ENCODE assay signal across 8 cellular contexts in the genomic region with DNA sequence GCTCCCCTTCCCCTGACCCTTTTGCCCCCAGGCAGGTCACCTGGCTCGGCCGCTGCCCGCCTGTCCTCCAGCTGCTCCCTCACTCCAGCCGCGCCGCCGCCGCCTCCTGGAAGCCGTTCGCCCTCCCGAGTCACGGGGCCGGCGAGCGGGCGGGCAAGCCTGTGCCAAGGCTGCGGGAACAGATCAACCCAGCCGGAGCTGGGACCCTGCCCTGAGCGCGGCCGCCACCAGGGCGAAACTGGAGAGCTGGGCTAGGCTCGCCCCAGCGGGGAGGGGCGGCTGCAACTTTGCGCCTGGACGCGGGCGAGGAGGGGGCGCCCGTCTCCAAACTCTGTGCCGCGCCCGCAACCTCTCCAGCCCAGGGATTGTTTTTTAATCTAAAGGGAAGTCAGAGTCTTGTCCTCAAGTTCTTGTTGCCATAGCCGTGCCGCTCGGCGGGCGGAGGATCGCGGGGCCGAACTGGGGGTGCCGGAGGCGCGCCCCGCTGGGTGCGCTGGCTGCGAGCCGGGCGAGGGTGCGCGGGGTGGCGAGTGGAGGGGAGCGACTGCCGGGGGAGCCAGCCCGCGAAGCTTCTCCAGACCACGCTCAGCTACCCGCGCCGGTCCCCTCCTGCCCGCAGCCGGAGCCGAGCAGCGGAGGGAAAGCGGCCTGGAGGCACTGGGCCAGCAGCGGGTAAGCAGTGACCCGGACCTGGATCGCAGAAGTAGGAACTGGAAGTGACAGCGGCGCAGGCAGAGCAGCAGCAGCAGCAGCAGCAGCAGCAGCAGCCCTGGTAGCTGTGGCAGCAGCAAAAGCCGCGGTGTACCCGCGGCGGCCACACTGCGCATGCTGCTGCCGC. TPM values are rescaled to one million over a fixed set of nuclear protein-coding genes. Genes with fewer than 3 reads are reported as not detected.
DNase-seq lines count a peak whose midpoint lies in the region; ATAC-seq, FAIRE-seq and TF ChIP-seq lines count a peak whose summit lies in the region.

No MANE protein-coding gene starts in this region.

- H2BK20ac ChIP-seq in H1 (ENCODE audit: low read length) = no peak overlapping the region

- no peaks in the 10 kb centered on the region for H3K79me1 ChIP-seq in H1 (ENCODE audit: low read depth, low read length)

- H3K23me2 ChIP-seq in H1 (ENCODE audit: low read depth, low read length) = peaks cover 3% of the 10 kb centered on the region; the same call in 1 of the 2 replicates

- no peak overlapping the region for H4K91ac ChIP-seq in H1 (replicated peaks; ENCODE audit: insufficient read length, low read length)

- no peak overlapping the region for H2AK5ac ChIP-seq in H1 (ENCODE audit: low read depth, low read length)

- peak overlapping the region; percentile 72 to 86 for H3K4me2 ChIP-seq in H1 (ENCODE audit: insufficient read depth in 1 of 2, low read depth in 2 of 2, low read length in 2 of 2)

- no peak overlapping the region for H2BK120ac ChIP-seq in H1 (replicated peaks; ENCODE audit: low read depth, low read length)

- peak overlapping the region; percentile 51 for H4K8ac ChIP-seq in H1 (ENCODE audit: extremely low read depth, insufficient read depth, low read length)

- ATAC-seq in GM18858 (IDR thresholded peaks at IDR 0.05; ENCODE audit: unreplicated experiment) = peak; percentile 49
- ATAC-seq in HG02973 (IDR thresholded peaks at IDR 0.05; ENCODE audit: unreplicated experiment) = peak; percentile 77
- peak; percentile 47 for ATAC-seq in stimulated activated naive CD8-positive, alpha-beta T cell treated with anti-CD3 and anti-CD28 coated beads, Interleukin-15, Interleukin-2, amounts not matched to agents 100 U/mL and 50 U/mL, for 24 hours

- POLR2A ChIA-PET in activated CD4-positive, alpha-beta memory T cell treated with anti-CD3 and anti-CD28 coated beads for 36 hours (lab: Charles Lee) = interaction anchor here (1.2 to 3.6 kb wide), 5 partner anchors 12 to 113 kb away, joined by 3 to 22 read pairs (median 6); a partner anchor contains a TSS
- POLR2A ChIA-PET in H1 (lab: Charles Lee; ENCODE audit: partially characterized antibody) = interaction anchor here (0.8 to 2.6 kb wide), 10 partner anchors 11 to 114 kb away, joined by 3 to 7 read pairs (median 4); a partner anchor contains a TSS

- H3K4me1 ChIP-seq in H1 (replicated peaks in 1 of 4; ENCODE audit: control insufficient read depth in 3 of 4, insufficient read depth in 4 of 4, low read length in 3 of 4) = peaks cover 0 to 6% (median under 1%) of the 10 kb centered on the region in 4 experiments; a peak in 3 of 7 replicates

- peak overlapping the region; percentile 78 for H3K18ac ChIP-seq in H1 (ENCODE audit: extremely low read depth, low read length)

- peak overlapping the region; percentile 87 for H3K27ac Mint-ChIP-seq in activated CD4-positive, alpha-beta memory T cell treated with anti-CD3 and anti-CD28 coated beads for 36 hours

- H2BK5ac ChIP-seq in H1 (ENCODE audit: low read depth, low read length) = no peak overlapping the region; the same call in 1 of the 2 replicates

- H3K27me3 Mint-ChIP-seq in activated CD4-positive, alpha-beta memory T cell treated with anti-CD3 and anti-CD28 coated beads for 36 hours = no peaks in the 10 kb centered on the region

- H2BK15ac ChIP-seq in H1 (ENCODE audit: low read length) = no peak overlapping the region

- H3K4ac ChIP-seq in H1 (replicated peaks; ENCODE audit: insufficient read length, low read depth, low read length) = no peak overlapping the region

- no peak for TF ChIP-seq POLR2A in H1 (IDR thresholded peaks at IDR 0.05; ENCODE audit: control extremely low read depth in 1 of 2, low read depth in 2 of 2, low read length in 2 of 2)

- H2AFZ ChIP-seq in H1 (ENCODE audit: low read length) = peak overlapping the region; percentile 70; the same call in 1 of the 2 replicates

- no peak overlapping the region for H3K56ac ChIP-seq in H1 (replicated peaks; ENCODE audit: insufficient read length, low read depth, low read length)

- no peak overlapping the region for H3K14ac ChIP-seq in H1 (ENCODE audit: insufficient read length)

- H3K4me3 Mint-ChIP-seq in activated CD4-positive, alpha-beta memory T cell treated with anti-CD3 and anti-CD28 coated beads for 36 hours = peak overlapping the region; percentile 76

- H3K36me3 Mint-ChIP-seq in activated CD4-positive, alpha-beta memory T cell treated with anti-CD3 and anti-CD28 coated beads for 36 hours = peaks cover 6% of the 10 kb centered on the region

- TF ChIP-seq CTCF in AG09309 (IDR thresholded peaks at IDR 0.05; ENCODE audit: control insufficient read depth, insufficient read depth, low read depth, low read length, missing control alignments) (peak; percentile 8), H1 (IDR thresholded peaks at IDR 0.05; ENCODE audit: control extremely low read depth in 1 of 3, insufficient read depth in 1 of 3, low read depth in 1 of 3, low read length in 3 of 3) (peak; percentile 32 to 40 (median 40))

- H3K27ac ChIP-seq in H1 (ENCODE audit: low read depth, low read length) = no peak overlapping the region

- H3K36me3 ChIP-seq in H1 (ENCODE audit: control insufficient read depth in 2 of 4, insufficient read depth in 4 of 4, low read length in 3 of 4) = no peaks in the 10 kb centered on the region

- no peak overlapping the region for H2BK12ac ChIP-seq in H1 (ENCODE audit: low read depth, low read length)

- H3K79me2 ChIP-seq in H1 (ENCODE audit: control insufficient read depth in 1 of 2, insufficient read depth in 2 of 2, low read length in 2 of 2) = no peaks in the 10 kb centered on the region

- no peak for TF ChIP-seq EP300 in H1 (IDR thresholded peaks at IDR 0.05; ENCODE audit: borderline replicate concordance in 1 of 2, low read depth in 2 of 2, low read length in 2 of 2)

- H3K9ac ChIP-seq in H1 (replicated peaks in 1 of 4; ENCODE audit: extremely low read depth in 1 of 4, low read depth in 3 of 4, low read length in 3 of 4) = peak overlapping the region in 2 of 4 experiments; percentile 20 to 57; a peak in 3 of 7 replicates

- no peaks in the 10 kb centered on the region for H4K20me1 ChIP-seq in H1 (replicated peaks in 1 of 2; ENCODE audit: control insufficient read depth in 1 of 2, insufficient read depth in 2 of 2, low read length in 2 of 2)

- no peak overlapping the region for H4K5ac ChIP-seq in H1 (ENCODE audit: insufficient read length, low read depth, low read length)

- WGBS in H1 (ENCODE audit: extremely low coverage in 1 of 2, insufficient coverage in 1 of 2, insufficient read length in 1 of 2, insufficient replicate concordance in 2 of 2, low coverage in 1 of 2, low lambda C conversion rate in 2 of 2, missing lambda C conversion rate in 1 of 2), 2 experiments = 1% methylated on average over 10 of the region's 78 CpGs; no CpG with 5 or more reads in 1 of the 2 experiments

- H3K9me3 Mint-ChIP-seq in activated CD4-positive, alpha-beta memory T cell treated with anti-CD3 and anti-CD28 coated beads for 36 hours = no peaks in the 10 kb centered on the region

- H3K9me3 ChIP-seq in H1 (ENCODE audit: insufficient read depth in 2 of 2, low read depth in 1 of 2, low read length in 1 of 2) = no peaks in the 10 kb centered on the region

- peaks cover 54% of the 10 kb centered on the region for H3K4me1 Mint-ChIP-seq in activated CD4-positive, alpha-beta memory T cell treated with anti-CD3 and anti-CD28 coated beads for 36 hours (ENCODE audit: low read depth)

- H3K23ac ChIP-seq in H1 (ENCODE audit: insufficient read length) = no peak overlapping the region

- H3K4me3 ChIP-seq in AG09309 (ENCODE audit: control insufficient read depth, low read depth, low read length) (peak overlapping the region; percentile 48), H1 (ENCODE audit: extremely low read depth in 1 of 4, insufficient read depth in 2 of 4, low read depth in 3 of 4, low read length in 4 of 4) (peak overlapping the region; percentile 40 to 71 (median 56))

- intact Hi-C loops in activated CD4-positive, alpha-beta memory T cell treated with anti-CD3 and anti-CD28 coated beads for 36 hours (cut with micrococcal nuclease) = loop anchor here (5.0 kb wide), 1 partner anchor 100 kb away; no protein-coding TSS in a partner anchor

- peak in 1 of 2 experiments; percentile 38; a peak in 3 of 4 replicates for TF ChIP-seq RAD21 in H1 (IDR thresholded peaks at IDR 0.05 in 1 of 2, conservative IDR thresholded peaks at IDR 0.05 in 1 of 2; ENCODE audit: low read depth in 2 of 2, low read length in 2 of 2)

- no peak for DNase-seq in AG09309 (ENCODE audit: low read depth)
- peak; percentile 55 for DNase-seq in NCI-H2171 treated with DMSO at 0.1 percent for 48 hours (lab: John Stamatoyannopoulos, UW)
- peak; percentile 55 for DNase-seq in activated CD4-positive, alpha-beta memory T cell treated with anti-CD3 and anti-CD28 coated beads for 36 hours
- DNase-seq in H1 (ENCODE audit: low read depth in 1 of 2, low spot score in 2 of 2) = peak; percentile 2 to 63
- peak; percentile 90 for DNase-seq in mesenteric fat pad (ENCODE audit: low spot score)
- peak; percentile 56 for DNase-seq in stimulated activated naive CD8-positive, alpha-beta T cell treated with anti-CD3 and anti-CD28 coated beads, Interleukin-15, Interleukin-2, amounts not matched to agents 100 U/mL and 50 U/mL, for 24 hours

- H3K27me3 ChIP-seq in H1 (replicated peaks in 1 of 4; ENCODE audit: control insufficient read depth in 3 of 4, extremely low read depth in 1 of 4, insufficient read depth in 3 of 4, low read length in 3 of 4) = no peaks in the 10 kb centered on the region

- FAIRE-seq in H1 (lab: Jason Lieb, UNC) = no peak

- CTCF ChIA-PET in activated CD4-positive, alpha-beta memory T cell treated with anti-CD3 and anti-CD28 coated beads for 36 hours (lab: Charles Lee) = interaction anchor here (0.6 to 2.0 kb wide), 5 partner anchors 13 to 82 kb away, joined by 3 to 5 read pairs (median 4); no protein-coding TSS in a partner anchor
- CTCF ChIA-PET in H1 (lab: Charles Lee; ENCODE audit: partially characterized antibody) = interaction anchor here (0.9 to 2.2 kb wide), 6 partner anchors 14 to 59 kb away, joined by 3 to 9 read pairs (median 3); no protein-coding TSS in a partner anchor

TF ChIP-seq in H1, 55 proteins besides CTCF, POLR2A, EP300 and RAD21 (continues in another document):
- TF ChIP-seq ASH2L (IDR thresholded peaks at IDR 0.05; ENCODE audit: low read length) (peak; percentile 73), TAF7 (optimal IDR thresholded peaks at IDR 0.05; ENCODE audit: borderline replicate concordance, low read depth, low read length) (no peak)

RNA-seq across cellular contexts. Expression of a gene that starts 13.4 kb away (rescaled TPM):
- total RNA-seq in activated CD4-positive, alpha-beta memory T cell treated with anti-CD3 and anti-CD28 coated beads for 36 hours = 10 to 100 TPM; 52.7 to 54.1 TPM
- total RNA-seq in H1 (2021; fragmentation: NEBNext Ultra II Directional; extraction: Animal tissue kit (Norgen Biotek cat#: 25700)) = 3.6 TPM in 2 replicates
- polyA plus RNA-seq in H1 (2011; rRNA removed) = 2.1 and 3.7 TPM in 2 replicates
- 3.4 TPM for polyA plus RNA-seq in H1 (2011; cell fraction: cytosol; rRNA removed)
- polyA plus RNA-seq in H1 (2011; cell fraction: nucleus; rRNA removed) = 2.2 TPM
- polyA plus RNA-seq in H1 (2012, experiment 1 of 2) = 3.3 to 4.3 TPM (median 3.5 TPM) in 4 replicates
- polyA plus RNA-seq in H1 (2012, experiment 2 of 2) = 0.35 TPM
- polyA plus RNA-seq in H1 (2013, experiment 1 of 2) = 2.5 TPM
- 2.5 TPM for polyA plus RNA-seq in H1 (2013, experiment 2 of 2)
- polyA minus RNA-seq in H1 (2011; rRNA and poly(A)+ RNA removed) = 3.5 and 7.3 TPM in 2 replicates
- polyA minus RNA-seq in H1 (2011; cell fraction: cytosol; rRNA and poly(A)+ RNA removed) = 2.1 TPM
- 2.7 TPM for polyA minus RNA-seq in H1 (2011; cell fraction: nucleus; rRNA and poly(A)+ RNA removed)
- 84.1 TPM for total RNA-seq in mesenteric fat pad

Comparison
In these comparisons a context has a peak if more than half of its experiments do, and no peak if none do; other contexts are left out.
1. RNA of a gene that starts 13.4 kb away (total RNA-seq): 84.1 TPM in mesenteric fat pad (single experiment) and 52.7 to 54.1 TPM in activated CD4-positive, alpha-beta memory T cell treated with anti-CD3 and anti-CD28 coated beads for 36 hours; 3.6 TPM in H1; every median in the first group is over 10 times any median in the second.
2. Peak in every context shown above with its lines, with median percentiles within 50 percentile points of each other: ATAC-seq.